ENCODE assay signal across 26 cellular contexts in genomic region chr11:15563054-15563453, GRCh38.
DNase-seq lines count a peak whose midpoint lies in the region; TF ChIP-seq lines count a peak whose summit lies in the region.
"Had no signal": no experiment of that assay in that cellular context is flagged by ENCODE, and none has a peak within 500 bp of the region (broad histone marks: within the 10 kb centered on the region; RNA-seq: fewer than 3 reads in every experiment).

No MANE protein-coding gene starts in this region.

- H3K4me3 Mint-ChIP-seq in MCF 10A (ENCODE audit: unreplicated experiment) = no peak overlapping the region
- H3K4me3 Mint-ChIP-seq: activated CD4-positive, alpha-beta memory T cell treated with anti-CD3 and anti-CD28 coated beads, Interleukin-2, amount 10 ng/mL, durations not matched to agents 7 days and 5 days; activated T-helper 17 cell treated with anti-CD3 and anti-CD28 coated beads, Interleukin-2, amount 50 U/mL, for 72 hours; naive thymus-derived CD4-positive, alpha-beta T cell; T-helper 17 cell had no signal

- TF ChIP-seq CTCF in MCF 10A (IDR thresholded peaks at IDR 0.05; ENCODE audit: unreplicated experiment) (no peak), coronary artery (IDR thresholded peaks at IDR 0.05) (no peak)

- H3K36me3 ChIP-seq in ectodermal cell (ENCODE audit: control insufficient read depth, insufficient read depth, low read length) = no peaks in the 10 kb centered on the region
- H3K36me3 ChIP-seq: gastrocnemius medialis, sigmoid colon had no signal

- H3K9me3 ChIP-seq in ectodermal cell (ENCODE audit: control insufficient read depth, low read length) = no peaks in the 10 kb centered on the region
- H3K9me3 ChIP-seq: gastrocnemius medialis, psoas muscle, sigmoid colon had no signal

- WGBS in ectodermal cell, 2 experiments = 13 to 15% methylated on average over 3 of the region's 3 CpGs

- no peaks in the 10 kb centered on the region for H3K4me1 ChIP-seq in ectodermal cell (ENCODE audit: control insufficient read depth, insufficient read depth, low read length)
- H3K4me1 ChIP-seq: gastrocnemius medialis, psoas muscle, sigmoid colon had no signal

- no peak overlapping the region for H3K4me3 ChIP-seq in ectodermal cell (ENCODE audit: insufficient read depth, low read depth, low read length)
- no peak overlapping the region for H3K4me3 ChIP-seq in coronary artery
- H3K4me3 ChIP-seq: gastrocnemius medialis, lung, psoas muscle, sigmoid colon had no signal

- H3K27me3 ChIP-seq in ectodermal cell (ENCODE audit: control insufficient read depth, insufficient read depth, low read length, poor library complexity, severe bottlenecking) = no peaks in the 10 kb centered on the region
- H3K27me3 ChIP-seq: gastrocnemius medialis, sigmoid colon had no signal

- DNase-seq in NCI-H1436 (lab: John Stamatoyannopoulos, UW) (peak; percentile 65), NCI-H1436 treated with DMSO at 0.1 percent for 48 hours (lab: John Stamatoyannopoulos, UW) (no peak), NCI-H2227 (lab: John Stamatoyannopoulos, UW; ENCODE audit: unreplicated experiment) (peak; percentile 78), kidney tubule cell (ENCODE audit: low spot score) (no peak), MCF 10A (ENCODE audit: unreplicated experiment) (no peak), coronary artery (ENCODE audit: low spot score) (no peak), substantia nigra (lab: John Stamatoyannopoulos, UW) (no peak)
- DNase-seq: 8988T; activated CD4-positive, alpha-beta memory T cell treated with anti-CD3 and anti-CD28 coated beads, Interleukin-2, amount 10 ng/mL, durations not matched to agents 7 days and 5 days; activated CD8-positive, alpha-beta memory T cell treated with anti-CD3 and anti-CD28 coated beads, Interleukin-2, amount 50 U/mL, for 48 hours; activated naive CD4-positive, alpha-beta T cell treated with anti-CD3 and anti-CD28 coated beads, Interleukin-2, amount 50 U/mL, for 16 hours; C1 segment of cervical spinal cord; gastrocnemius medialis; naive thymus-derived CD4-positive, alpha-beta T cell; NCI-H510A; occipital lobe; psoas muscle; Right ventricle myocardium superior; sigmoid colon; stimulated activated CD4-positive, alpha-beta T cell treated with anti-CD3 and anti-CD28 coated beads, Interleukin-12 subunit alpha, Interleukin-12 subunit beta, amount 100 ng/mL, for 4 hours; stimulated activated CD4-positive, alpha-beta T cell treated with anti-CD3 and anti-CD28 coated beads, Interleukin-2, amount 100 ng/mL, for 48 hours; T-helper 17 cell; trophoblast cell had no signal

- CTCF ChIA-PET in MCF 10A (lab: Yijun Ruan, JAX) = interaction anchor here (0.6 kb wide), 1 partner anchor 1044 kb away, joined by 3 read pairs; no protein-coding TSS in a partner anchor

- intact Hi-C loops in MCF 10A (cut with micrococcal nuclease) = no loop called here

- POLR2A ChIA-PET in MCF 10A (lab: Yijun Ruan, JAX) = no interaction called here

- no peak overlapping the region for H3K27ac Mint-ChIP-seq in MCF 10A (ENCODE audit: low read depth, unreplicated experiment)
- H3K27ac Mint-ChIP-seq: activated CD4-positive, alpha-beta memory T cell treated with anti-CD3 and anti-CD28 coated beads, Interleukin-2, amount 10 ng/mL, durations not matched to agents 7 days and 5 days; activated T-helper 17 cell treated with anti-CD3 and anti-CD28 coated beads, Interleukin-2, amount 50 U/mL, for 72 hours; naive thymus-derived CD4-positive, alpha-beta T cell; T-helper 17 cell had no signal

- H3K27ac ChIP-seq in ectodermal cell (ENCODE audit: insufficient read depth, low read depth, low read length, poor library complexity, severe bottlenecking) (peak overlapping the region; percentile 31), coronary artery (no peak overlapping the region), substantia nigra (ENCODE audit: low read depth, low read length, poor library complexity, severe bottlenecking) (no peak overlapping the region)
- H3K27ac ChIP-seq: gastrocnemius medialis, psoas muscle, sigmoid colon had no signal

- H3K36me3 Mint-ChIP-seq in MCF 10A (ENCODE audit: insufficient read depth, unreplicated experiment) = no peaks in the 10 kb centered on the region
- H3K36me3 Mint-ChIP-seq: naive thymus-derived CD4-positive, alpha-beta T cell had no signal

- H3K4me1 Mint-ChIP-seq in MCF 10A (ENCODE audit: insufficient read depth, unreplicated experiment) = no peaks in the 10 kb centered on the region
- H3K4me1 Mint-ChIP-seq: activated CD4-positive, alpha-beta memory T cell treated with anti-CD3 and anti-CD28 coated beads, Interleukin-2, amount 10 ng/mL, durations not matched to agents 7 days and 5 days; activated T-helper 17 cell treated with anti-CD3 and anti-CD28 coated beads, Interleukin-2, amount 50 U/mL, for 72 hours; naive thymus-derived CD4-positive, alpha-beta T cell; T-helper 17 cell had no signal

- H3K9me3 Mint-ChIP-seq in MCF 10A (ENCODE audit: unreplicated experiment) = peaks cover 8% of the 10 kb centered on the region
- H3K9me3 Mint-ChIP-seq: activated T-helper 17 cell treated with anti-CD3 and anti-CD28 coated beads, Interleukin-2, amount 50 U/mL, for 72 hours had no signal

- no TSS peak for BruUV-seq in MCF 10A (replicated peaks; lab: Mats Ljungman, UMichigan)

- H3K27me3 Mint-ChIP-seq in MCF 10A (ENCODE audit: insufficient read depth, unreplicated experiment) = peaks cover 55% of the 10 kb centered on the region
- H3K27me3 Mint-ChIP-seq: activated CD4-positive, alpha-beta memory T cell treated with anti-CD3 and anti-CD28 coated beads, Interleukin-2, amount 10 ng/mL, durations not matched to agents 7 days and 5 days; T-helper 17 cell had no signal

Comparison
In these comparisons a context has a peak if more than half of its experiments do, and no peak if none do; other contexts are left out.
1. DNase-seq: peak in NCI-H1436 (single experiment) and NCI-H2227 (single experiment); none in NCI-H1436 treated with DMSO at 0.1 percent for 48 hours (single experiment), kidney tubule cell (single experiment), MCF 10A (single experiment), coronary artery (single experiment) and substantia nigra (0 of 49).